ENCODE assay signal across 17 cellular contexts in the genomic region with DNA sequence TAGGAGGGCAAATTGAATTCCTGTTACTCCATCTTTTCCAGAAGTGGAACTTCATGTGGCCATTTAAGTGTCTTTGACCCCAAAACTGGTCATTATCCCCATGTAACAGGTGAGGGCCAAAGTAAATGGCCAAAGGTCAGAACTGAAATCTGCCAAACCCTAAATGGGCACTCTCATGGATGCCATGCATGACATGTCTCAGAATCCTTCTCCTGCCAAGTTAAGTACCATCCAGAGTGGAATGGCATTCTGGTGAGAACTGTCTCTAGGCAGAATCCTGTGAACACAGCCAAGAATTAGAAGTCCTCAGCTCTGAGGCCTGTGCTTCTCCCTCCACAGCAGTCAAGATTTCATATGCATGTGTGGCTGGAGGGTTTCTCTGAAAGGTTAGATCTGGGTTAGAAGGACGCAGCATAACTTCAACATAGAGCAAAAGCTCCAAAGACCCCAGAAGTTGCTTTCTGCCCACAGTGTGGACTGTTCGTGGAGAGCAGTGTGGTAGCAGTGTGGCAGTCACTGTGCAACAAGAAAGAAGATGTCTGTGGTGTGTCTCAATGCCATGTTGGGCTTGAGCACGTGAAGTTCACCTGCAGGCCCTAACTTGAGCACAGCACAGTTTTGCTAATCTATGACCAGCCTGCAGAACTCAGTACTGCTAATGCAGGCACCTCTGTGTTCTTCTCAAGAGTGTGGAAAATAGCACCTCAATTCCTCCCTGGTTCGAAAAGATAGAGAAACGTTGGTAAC.
DNase-seq lines count a peak whose midpoint lies in the region; ATAC-seq, FAIRE-seq and TF ChIP-seq lines count a peak whose summit lies in the region.
"Had no signal": no experiment of that assay in that cellular context is flagged by ENCODE, and none has a peak within 500 bp of the region (broad histone marks: within the 10 kb centered on the region; RNA-seq: fewer than 3 reads in every experiment).

No MANE protein-coding gene starts in this region.

- peak overlapping the region; percentile 0; the same call in 1 of the 2 replicates for H3K27ac ChIP-seq in VCaP
- H3K27ac ChIP-seq in esophagus muscularis mucosa (replicated peaks in 1 of 4), result no peak overlapping the region
- H3K27ac ChIP-seq: 22Rv1, GM23248 had no signal

- intact Hi-C loops in activated CD4-positive, alpha-beta T cell treated with anti-CD3 and anti-CD28 coated beads, Interleukin-2, amount 10 ng/mL, durations not matched to agents 24 days and 14 days (cut with micrococcal nuclease), result no loop called here
- intact Hi-C loops in esophagus muscularis mucosa (cut with DNase I), result no loop called here

- no peak overlapping the region for H3K4me3 ChIP-seq in esophagus muscularis mucosa
- H3K4me3 ChIP-seq: GM23248, K562 had no signal

- no peaks in the 10 kb centered on the region for H3K36me3 ChIP-seq in esophagus muscularis mucosa

- peak; percentile 41 for DNase-seq in activated CD4-positive, alpha-beta T cell treated with anti-CD3 and anti-CD28 coated beads, Interleukin-2, amount 10 ng/mL, durations not matched to agents 24 days and 14 days
- DNase-seq in activated CD4-positive, alpha-beta T cell treated with anti-CD3 and anti-CD28 coated beads for 4 hours, result no peak
- DNase-seq in esophagus muscularis mucosa (ENCODE audit: extremely low spot score) (peak; percentile 82), osteocyte (ENCODE audit: extremely low spot score, unreplicated experiment) (peak; percentile 62), cerebellum (ENCODE audit: low spot score) (no peak), GM12891 (ENCODE audit: insufficient read length, low spot score) (no peak)
- DNase-seq: Calu3; CD4-positive, alpha-beta memory T cell; DMS79; GM23248; NCI-H187; NCI-H69 had no signal

- no peaks in the 10 kb centered on the region for H3K36me3 Mint-ChIP-seq in activated CD4-positive, alpha-beta T cell treated with anti-CD3 and anti-CD28 coated beads, Interleukin-2, amount 10 ng/mL, durations not matched to agents 24 days and 14 days (ENCODE audit: low read depth)
- no peaks in the 10 kb centered on the region for H3K36me3 Mint-ChIP-seq in osteocyte (ENCODE audit: unreplicated experiment)
- H3K36me3 Mint-ChIP-seq: CD4-positive, alpha-beta memory T cell had no signal

- H3K9me3 Mint-ChIP-seq in activated CD4-positive, alpha-beta T cell treated with anti-CD3 and anti-CD28 coated beads, Interleukin-2, amount 10 ng/mL, durations not matched to agents 24 days and 14 days, result no peaks in the 10 kb centered on the region
- no peaks in the 10 kb centered on the region for H3K9me3 Mint-ChIP-seq in osteocyte (ENCODE audit: unreplicated experiment)

- H3K27ac Mint-ChIP-seq in activated CD4-positive, alpha-beta T cell treated with anti-CD3 and anti-CD28 coated beads, Interleukin-2, amount 10 ng/mL, durations not matched to agents 24 days and 14 days, result no peak overlapping the region
- no peak overlapping the region for H3K27ac Mint-ChIP-seq in osteocyte (ENCODE audit: unreplicated experiment)
- H3K27ac Mint-ChIP-seq: CD4-positive, alpha-beta memory T cell had no signal

- TF ChIP-seq POLR2A in esophagus muscularis mucosa (IDR thresholded peaks at IDR 0.05; ENCODE audit: low read depth) (no peak), GM12891 (IDR thresholded peaks at IDR 0.05; ENCODE audit: low read depth, low read length) (no peak)

- H3K4me1 ChIP-seq in esophagus muscularis mucosa, result peaks cover 0 to 6% (median 3%) of the 10 kb centered on the region in 4 donors

- H3K27me3 ChIP-seq in esophagus muscularis mucosa, result no peaks in the 10 kb centered on the region

- no peak overlapping the region for H3K4me3 Mint-ChIP-seq in activated CD4-positive, alpha-beta T cell treated with anti-CD3 and anti-CD28 coated beads, Interleukin-2, amount 10 ng/mL, durations not matched to agents 24 days and 14 days
- no peak overlapping the region for H3K4me3 Mint-ChIP-seq in osteocyte (ENCODE audit: unreplicated experiment)
- H3K4me3 Mint-ChIP-seq: CD4-positive, alpha-beta memory T cell had no signal

- TF ChIP-seq CTCF in VCaP (conservative IDR thresholded peaks at IDR 0.05) (no peak), esophagus muscularis mucosa (IDR thresholded peaks at IDR 0.05) (no peak), osteocyte (IDR thresholded peaks at IDR 0.05) (no peak)

- H3K27me3 Mint-ChIP-seq in activated CD4-positive, alpha-beta T cell treated with anti-CD3 and anti-CD28 coated beads, Interleukin-2, amount 10 ng/mL, durations not matched to agents 24 days and 14 days, result no peaks in the 10 kb centered on the region
- H3K27me3 Mint-ChIP-seq in osteocyte (ENCODE audit: unreplicated experiment), result peaks cover 7% of the 10 kb centered on the region

- no peak for FAIRE-seq in GM12891 (lab: Jason Lieb, UNC)
- FAIRE-seq: K562 had no signal

- H3K4me1 Mint-ChIP-seq in activated CD4-positive, alpha-beta T cell treated with anti-CD3 and anti-CD28 coated beads, Interleukin-2, amount 10 ng/mL, durations not matched to agents 24 days and 14 days, result no peaks in the 10 kb centered on the region
- no peaks in the 10 kb centered on the region for H3K4me1 Mint-ChIP-seq in osteocyte (ENCODE audit: unreplicated experiment)
- H3K4me1 Mint-ChIP-seq: CD4-positive, alpha-beta memory T cell had no signal

- ATAC-seq in HG03045 (IDR thresholded peaks at IDR 0.05; ENCODE audit: unreplicated experiment), result no peak
- ATAC-seq: HCT116 had no signal

- 82% methylated on average over 5 of the region's 5 CpGs for WGBS in esophagus muscularis mucosa

- TF ChIP-seq EP300 in esophagus muscularis mucosa (IDR thresholded peaks at IDR 0.05), result no peak

- H3K9me3 ChIP-seq in esophagus muscularis mucosa, result no peaks in the 10 kb centered on the region

TF ChIP-seq in GM12891, 5 proteins besides CTCF, POLR2A, EP300 and RAD21:
- TF ChIP-seq SPI1 (IDR thresholded peaks at IDR 0.05; ENCODE audit: low read depth, low read length), result no peak
- no peak for TF ChIP-seq POLR2AphosphoS5 (IDR thresholded peaks at IDR 0.05; ENCODE audit: low read depth, low read length)
- TF ChIP-seq PAX5 (IDR thresholded peaks at IDR 0.05; ENCODE audit: insufficient read depth, low read length, severe bottlenecking), result no peak
TF ChIP-seq in GM12891: peak in this region for 0.

Comparison
In these comparisons a context has a peak if more than half of its experiments do, and no peak if none do; other contexts are left out.
1. DNase-seq: peak in activated CD4-positive, alpha-beta T cell treated with anti-CD3 and anti-CD28 coated beads, Interleukin-2, amount 10 ng/mL, durations not matched to agents 24 days and 14 days (single experiment), esophagus muscularis mucosa (single experiment) and osteocyte (single experiment); none in activated CD4-positive, alpha-beta T cell treated with anti-CD3 and anti-CD28 coated beads for 4 hours (0 of 2), cerebellum (single experiment) and GM12891 (single experiment).